In genomic region chr9:110029422-110029814, GRCh38 we compare ENCODE assay signal across 8 cellular contexts.
A peak's percentile ranks its signal among the peaks of the same experiment; 100 is the strongest.
DNase-seq lines count a peak whose midpoint lies in the region; ATAC-seq and TF ChIP-seq lines count a peak whose summit lies in the region.

No MANE protein-coding gene starts in this region.

- H3K79me2 ChIP-seq in trophoblast cell (ENCODE audit: control insufficient read depth, insufficient read depth, low read length, poor library complexity) (no peaks in the 10 kb centered on the region), GM23338 (replicated peaks; ENCODE audit: insufficient read depth) (no peaks in the 10 kb centered on the region)

- no peak for TF ChIP-seq CTCF in RWPE1 (conservative IDR thresholded peaks at IDR 0.05; ENCODE audit: low read depth)
- TF ChIP-seq CTCF in foreskin fibroblast (IDR thresholded peaks at IDR 0.05; ENCODE audit: low read depth, low read length) = no peak
- TF ChIP-seq CTCF in GM23338 (conservative IDR thresholded peaks at IDR 0.05; ENCODE audit: low read depth in 2 of 2) = no peak

- no peak overlapping the region for H3K14ac ChIP-seq in trophoblast cell (ENCODE audit: low read length)

- no peak overlapping the region for H3K4me3 Mint-ChIP-seq in activated CD4-positive, alpha-beta T cell treated with anti-CD3 and anti-CD28 coated beads, Interleukin-2, amount 10 ng/mL, durations not matched to agents 24 days and 14 days
- H3K4me3 Mint-ChIP-seq in GM23338 = no peak overlapping the region

- H3K36me3 Mint-ChIP-seq in activated CD4-positive, alpha-beta T cell treated with anti-CD3 and anti-CD28 coated beads, Interleukin-2, amount 10 ng/mL, durations not matched to agents 24 days and 14 days (ENCODE audit: low read depth) = no peaks in the 10 kb centered on the region
- no peaks in the 10 kb centered on the region for H3K36me3 Mint-ChIP-seq in GM23338 (ENCODE audit: low read depth)

- no peak overlapping the region for H4K12ac ChIP-seq in trophoblast cell (ENCODE audit: low read depth, low read length)

- H3K36me3 ChIP-seq in trophoblast cell (ENCODE audit: control insufficient read depth in 1 of 2, insufficient read depth in 2 of 2, low read length in 2 of 2) (no peaks in the 10 kb centered on the region), GM23338 (ENCODE audit: insufficient read depth) (no peaks in the 10 kb centered on the region)

- no peak overlapping the region for H3K27ac Mint-ChIP-seq in activated CD4-positive, alpha-beta T cell treated with anti-CD3 and anti-CD28 coated beads, Interleukin-2, amount 10 ng/mL, durations not matched to agents 24 days and 14 days
- H3K27ac Mint-ChIP-seq in GM23338 = no peak overlapping the region

- H3K18ac ChIP-seq in trophoblast cell (ENCODE audit: low read length) = no peak overlapping the region

- H3K27me3 ChIP-seq in trophoblast cell (ENCODE audit: insufficient read depth, low read length) (no peaks in the 10 kb centered on the region), GM23338 (ENCODE audit: insufficient read depth) (no peaks in the 10 kb centered on the region)

- no CpG with 5 or more reads among the region's 3 CpGs for WGBS in trophoblast cell (ENCODE audit: extremely low coverage, insufficient coverage, insufficient read length)

- H3K9me3 ChIP-seq in trophoblast cell (ENCODE audit: insufficient read depth, low read depth, low read length) = no peaks in the 10 kb centered on the region

- no peak overlapping the region for H2BK120ac ChIP-seq in trophoblast cell (ENCODE audit: insufficient read depth, low read length, poor library complexity)

- H3K27ac ChIP-seq in RWPE1 (no peak overlapping the region), trophoblast cell (ENCODE audit: low read depth, low read length) (peak overlapping the region; percentile 57), GM23338 (ENCODE audit: low read depth) (no peak overlapping the region)

- H3K9me2 ChIP-seq in GM23338 (ENCODE audit: insufficient read depth) = no peaks in the 10 kb centered on the region

- no peaks in the 10 kb centered on the region for H3F3A ChIP-seq in GM23338 (replicated peaks; ENCODE audit: low read depth)

- H2BK12ac ChIP-seq in trophoblast cell (ENCODE audit: low read length) = no peak overlapping the region

- no peak overlapping the region for H2BK5ac ChIP-seq in trophoblast cell (ENCODE audit: low read depth, low read length, poor library complexity)

- peak overlapping the region; percentile 48 for H3K4me2 ChIP-seq in trophoblast cell (ENCODE audit: low read length)
- no peak overlapping the region for H3K4me2 ChIP-seq in GM23338

- CTCF ChIA-PET in RWPE1 (lab: Yijun Ruan, JAX) = interaction anchor here (0.6 to 1.1 kb wide), 2 partner anchors 11 to 15 kb away, joined by 3 to 4 read pairs; no protein-coding TSS in a partner anchor

- peaks cover 5% of the 10 kb centered on the region for H3K79me1 ChIP-seq in trophoblast cell (ENCODE audit: low read length)

- peaks cover 17% of the 10 kb centered on the region for H3K4me1 Mint-ChIP-seq in activated CD4-positive, alpha-beta T cell treated with anti-CD3 and anti-CD28 coated beads, Interleukin-2, amount 10 ng/mL, durations not matched to agents 24 days and 14 days
- peaks cover 30% of the 10 kb centered on the region for H3K4me1 Mint-ChIP-seq in GM23338

- H4K20me1 ChIP-seq in GM23338 (replicated peaks; ENCODE audit: insufficient read depth) = no peaks in the 10 kb centered on the region

- no peak overlapping the region for H2AFZ ChIP-seq in trophoblast cell (ENCODE audit: insufficient read depth, low read length, poor library complexity)
- H2AFZ ChIP-seq in GM23338 = no peak overlapping the region

- H2AK5ac ChIP-seq in trophoblast cell (ENCODE audit: low read length) = no peak overlapping the region

- peaks cover 2% of the 10 kb centered on the region for H3K27me3 Mint-ChIP-seq in activated CD4-positive, alpha-beta T cell treated with anti-CD3 and anti-CD28 coated beads, Interleukin-2, amount 10 ng/mL, durations not matched to agents 24 days and 14 days
- no peaks in the 10 kb centered on the region for H3K27me3 Mint-ChIP-seq in GM23338 (ENCODE audit: insufficient read depth, low read depth, poor library complexity)

- no peak overlapping the region for H3K4ac ChIP-seq in trophoblast cell (ENCODE audit: low read depth, low read length)

- intact Hi-C loops in activated CD4-positive, alpha-beta T cell treated with anti-CD3 and anti-CD28 coated beads, Interleukin-2, amount 10 ng/mL, durations not matched to agents 24 days and 14 days (cut with micrococcal nuclease) = no loop called here

- no peak overlapping the region for H4K8ac ChIP-seq in trophoblast cell (ENCODE audit: low read depth, low read length)

- H3K4me3 ChIP-seq in foreskin fibroblast (ENCODE audit: low read depth in 1 of 2, low read length in 2 of 2) (no peak overlapping the region), trophoblast cell (ENCODE audit: low read depth, low read length) (no peak overlapping the region), GM23338 (no peak overlapping the region)

- H3K23ac ChIP-seq in trophoblast cell (ENCODE audit: low read length) = no peak overlapping the region

- no peak for ATAC-seq in GM23338

- no peaks in the 10 kb centered on the region for H3K9me3 Mint-ChIP-seq in activated CD4-positive, alpha-beta T cell treated with anti-CD3 and anti-CD28 coated beads, Interleukin-2, amount 10 ng/mL, durations not matched to agents 24 days and 14 days
- H3K9me3 Mint-ChIP-seq in GM23338 = no peaks in the 10 kb centered on the region

- H3K4me1 ChIP-seq in trophoblast cell (ENCODE audit: control insufficient read depth in 1 of 2, insufficient read depth in 2 of 2, low read length in 2 of 2) (peaks cover 10 to 11% of the 10 kb centered on the region in 2 experiments), GM23338 (ENCODE audit: insufficient read depth) (peaks cover 11% of the 10 kb centered on the region)

- peak; percentile 37 for DNase-seq in DMS 273 treated with DMSO at 0.1 percent for 48 hours (lab: John Stamatoyannopoulos, UW)
- DNase-seq in RWPE1 (ENCODE audit: low spot score) = peak; percentile 92
- peak; percentile 91 for DNase-seq in foreskin fibroblast
- peak; percentile 87 to 99 for DNase-seq in trophoblast cell
- DNase-seq in activated CD4-positive, alpha-beta T cell treated with anti-CD3 and anti-CD28 coated beads, Interleukin-2, amount 10 ng/mL, durations not matched to agents 24 days and 14 days = no peak
- no peak for DNase-seq in GM23338 (ENCODE audit: low spot score)
- no peak for DNase-seq in hypothalamus (lab: John Stamatoyannopoulos, UW)
- DNase-seq in activated CD4-positive, alpha-beta T cell treated with anti-CD3 and anti-CD28 coated beads, Interleukin-2, amount 50 U/mL, for 48 hours = no peak

- POLR2A ChIA-PET in RWPE1 (lab: Yijun Ruan, JAX; ENCODE audit: low non-redundant PET) = no interaction called here

- no peak overlapping the region for H4K91ac ChIP-seq in trophoblast cell (ENCODE audit: low read depth, low read length)

- H3K9ac ChIP-seq in trophoblast cell (ENCODE audit: low read length) = no peak overlapping the region

TF ChIP-seq in GM23338, 12 proteins besides CTCF, POLR2A, EP300 and RAD21 (continues in another document):
- TF ChIP-seq JUNB (IDR thresholded peaks at IDR 0.05; ENCODE audit: unreplicated experiment) (no peak), ZNF114 (CRISPR knock-in tag; IDR thresholded peaks at IDR 0.05) (no peak), EZH2 (IDR thresholded peaks at IDR 0.05; ENCODE audit: low read depth, unreplicated experiment) (no peak), STAT1 (IDR thresholded peaks at IDR 0.05; ENCODE audit: unreplicated experiment) (no peak)

Comparison
In these comparisons a context has a peak if more than half of its experiments do, and no peak if none do; other contexts are left out.
1. DNase-seq: peak in DMS 273 treated with DMSO at 0.1 percent for 48 hours (single experiment), RWPE1 (single experiment), foreskin fibroblast (2 of 2) and trophoblast cell (2 of 2); none in activated CD4-positive, alpha-beta T cell treated with anti-CD3 and anti-CD28 coated beads, Interleukin-2, amount 10 ng/mL, durations not matched to agents 24 days and 14 days (single experiment), GM23338 (single experiment), hypothalamus (0 of 51) and activated CD4-positive, alpha-beta T cell treated with anti-CD3 and anti-CD28 coated beads, Interleukin-2, amount 50 U/mL, for 48 hours (0 of 2).